1 cellular context compared by ENCODE assay signal in the genomic region with DNA sequence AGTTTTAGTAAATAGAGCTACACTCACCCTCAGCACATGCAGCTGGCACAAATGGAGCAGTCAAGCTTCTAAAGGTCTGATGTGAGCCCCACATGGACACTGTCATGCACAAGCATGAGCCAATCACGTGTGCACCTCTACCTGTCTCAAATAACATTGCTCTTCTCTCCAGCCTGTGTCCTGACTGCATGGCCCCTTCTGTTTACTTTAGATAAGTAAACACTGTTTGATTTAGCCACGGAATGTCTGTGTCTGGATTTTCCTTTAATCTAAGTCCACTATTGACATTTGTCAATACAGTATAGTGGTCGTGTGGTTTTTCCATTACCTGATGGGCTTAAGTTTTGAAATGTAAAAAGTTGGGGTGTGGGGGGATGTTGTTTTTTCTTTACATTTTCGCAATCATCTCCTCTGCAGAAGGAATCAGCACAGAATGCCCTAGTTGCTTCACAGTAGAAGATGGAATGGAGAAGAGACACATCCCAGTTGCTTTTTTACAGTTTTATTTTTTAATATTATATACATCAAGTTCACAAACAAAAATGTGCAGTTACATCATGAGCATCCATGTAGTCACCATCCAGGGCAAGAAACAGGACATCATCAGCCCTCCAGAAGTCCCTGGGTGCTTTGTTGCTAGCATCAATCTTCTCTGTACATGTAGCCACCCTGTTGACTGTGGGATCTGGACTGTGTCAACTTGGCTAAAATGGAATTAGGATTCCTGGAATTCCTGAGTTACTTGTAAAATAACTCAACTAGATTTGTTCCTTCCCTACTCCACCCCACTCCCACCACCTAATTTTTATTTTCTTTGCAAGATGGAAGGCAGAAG.
TF ChIP-seq lines count a peak whose summit lies in the region.

No MANE protein-coding gene starts in this region.

TF ChIP-seq in HepG2, 621 proteins besides CTCF, POLR2A, EP300 and RAD21 (continued from another document and continues in another):
- no peak for TF ChIP-seq ZNF546 (CRISPR knock-in tag; conservative IDR thresholded peaks at IDR 0.05)
- TF ChIP-seq FOXP1 (IDR thresholded peaks at IDR 0.05), result peak; percentile 95
- peak; percentile 99 for TF ChIP-seq FOXP1 (CRISPR knock-in tag; IDR thresholded peaks at IDR 0.05)
- no peak for TF ChIP-seq PHB2 (IDR thresholded peaks at IDR 0.05; ENCODE audit: partially characterized antibody)
- 0 out of 2 replicates have a peak, but pooled peaks have one; percentile 17 for TF ChIP-seq BRCA1 (CRISPR knock-in tag; IDR thresholded peaks at IDR 0.05)
- TF ChIP-seq, protein P1, sequence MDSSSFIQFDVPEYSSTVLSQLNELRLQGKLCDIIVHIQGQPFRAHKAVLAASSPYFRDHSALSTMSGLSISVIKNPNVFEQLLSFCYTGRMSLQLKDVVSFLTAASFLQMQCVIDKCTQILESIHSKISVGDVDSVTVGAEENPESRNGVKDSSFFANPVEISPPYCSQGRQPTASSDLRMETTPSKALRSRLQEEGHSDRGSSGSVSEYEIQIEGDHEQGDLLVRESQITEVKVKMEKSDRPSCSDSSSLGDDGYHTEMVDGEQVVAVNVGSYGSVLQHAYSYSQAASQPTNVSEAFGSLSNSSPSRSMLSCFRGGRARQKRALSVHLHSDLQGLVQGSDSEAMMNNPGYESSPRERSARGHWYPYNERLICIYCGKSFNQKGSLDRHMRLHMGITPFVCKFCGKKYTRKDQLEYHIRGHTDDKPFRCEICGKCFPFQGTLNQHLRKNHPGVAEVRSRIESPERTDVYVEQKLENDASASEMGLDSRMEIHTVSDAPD (CRISPR knock-in tag; IDR thresholded peaks at IDR 0.05), result peak; percentile 84; the same call in 1 of the 2 replicates
- no peak for TF ChIP-seq DNMT1 (CRISPR knock-in tag; IDR thresholded peaks at IDR 0.05)
- TF ChIP-seq, protein P2, sequence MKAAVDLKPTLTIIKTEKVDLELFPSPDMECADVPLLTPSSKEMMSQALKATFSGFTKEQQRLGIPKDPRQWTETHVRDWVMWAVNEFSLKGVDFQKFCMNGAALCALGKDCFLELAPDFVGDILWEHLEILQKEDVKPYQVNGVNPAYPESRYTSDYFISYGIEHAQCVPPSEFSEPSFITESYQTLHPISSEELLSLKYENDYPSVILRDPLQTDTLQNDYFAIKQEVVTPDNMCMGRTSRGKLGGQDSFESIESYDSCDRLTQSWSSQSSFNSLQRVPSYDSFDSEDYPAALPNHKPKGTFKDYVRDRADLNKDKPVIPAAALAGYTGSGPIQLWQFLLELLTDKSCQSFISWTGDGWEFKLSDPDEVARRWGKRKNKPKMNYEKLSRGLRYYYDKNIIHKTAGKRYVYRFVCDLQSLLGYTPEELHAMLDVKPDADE (CRISPR knock-in tag; IDR thresholded peaks at IDR 0.05), result no peak
- TF ChIP-seq, protein P3, sequence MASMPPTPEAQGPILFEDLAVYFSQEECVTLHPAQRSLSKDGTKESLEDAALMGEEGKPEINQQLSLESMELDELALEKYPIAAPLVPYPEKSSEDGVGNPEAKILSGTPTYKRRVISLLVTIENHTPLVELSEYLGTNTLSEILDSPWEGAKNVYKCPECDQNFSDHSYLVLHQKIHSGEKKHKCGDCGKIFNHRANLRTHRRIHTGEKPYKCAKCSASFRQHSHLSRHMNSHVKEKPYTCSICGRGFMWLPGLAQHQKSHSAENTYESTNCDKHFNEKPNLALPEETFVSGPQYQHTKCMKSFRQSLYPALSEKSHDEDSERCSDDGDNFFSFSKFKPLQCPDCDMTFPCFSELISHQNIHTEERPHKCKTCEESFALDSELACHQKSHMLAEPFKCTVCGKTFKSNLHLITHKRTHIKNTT (CRISPR knock-in tag; IDR thresholded peaks at IDR 0.05), result no peak
- peak; percentile 64; the same call in 1 of the 2 replicates for TF ChIP-seq ZSCAN9 (CRISPR knock-in tag; IDR thresholded peaks at IDR 0.05; ENCODE audit: borderline replicate concordance)
- peak; percentile 90 for TF ChIP-seq KDM6A (CRISPR knock-in tag; IDR thresholded peaks at IDR 0.05; ENCODE audit: low read depth)
- TF ChIP-seq RARA (CRISPR knock-in tag; IDR thresholded peaks at IDR 0.05), result peak; percentile 96
- TF ChIP-seq ZNF790 (CRISPR knock-in tag; IDR thresholded peaks at IDR 0.05; ENCODE audit: borderline replicate concordance), result no peak
- peak; percentile 96 for TF ChIP-seq TARDBP (CRISPR knock-in tag; IDR thresholded peaks at IDR 0.05)
- peak; percentile 97; the same call in 1 of the 2 replicates for TF ChIP-seq FOXK1 (CRISPR knock-in tag; IDR thresholded peaks at IDR 0.05; ENCODE audit: borderline replicate concordance, low read depth)
- TF ChIP-seq SMARCE1 (IDR thresholded peaks at IDR 0.05; ENCODE audit: borderline replicate concordance), result 0 out of 2 replicates have a peak, but pooled peaks have one; percentile 49
- peak; percentile 70 for TF ChIP-seq THAP11 (CRISPR knock-in tag; IDR thresholded peaks at IDR 0.05)
- TF ChIP-seq, protein P4, sequence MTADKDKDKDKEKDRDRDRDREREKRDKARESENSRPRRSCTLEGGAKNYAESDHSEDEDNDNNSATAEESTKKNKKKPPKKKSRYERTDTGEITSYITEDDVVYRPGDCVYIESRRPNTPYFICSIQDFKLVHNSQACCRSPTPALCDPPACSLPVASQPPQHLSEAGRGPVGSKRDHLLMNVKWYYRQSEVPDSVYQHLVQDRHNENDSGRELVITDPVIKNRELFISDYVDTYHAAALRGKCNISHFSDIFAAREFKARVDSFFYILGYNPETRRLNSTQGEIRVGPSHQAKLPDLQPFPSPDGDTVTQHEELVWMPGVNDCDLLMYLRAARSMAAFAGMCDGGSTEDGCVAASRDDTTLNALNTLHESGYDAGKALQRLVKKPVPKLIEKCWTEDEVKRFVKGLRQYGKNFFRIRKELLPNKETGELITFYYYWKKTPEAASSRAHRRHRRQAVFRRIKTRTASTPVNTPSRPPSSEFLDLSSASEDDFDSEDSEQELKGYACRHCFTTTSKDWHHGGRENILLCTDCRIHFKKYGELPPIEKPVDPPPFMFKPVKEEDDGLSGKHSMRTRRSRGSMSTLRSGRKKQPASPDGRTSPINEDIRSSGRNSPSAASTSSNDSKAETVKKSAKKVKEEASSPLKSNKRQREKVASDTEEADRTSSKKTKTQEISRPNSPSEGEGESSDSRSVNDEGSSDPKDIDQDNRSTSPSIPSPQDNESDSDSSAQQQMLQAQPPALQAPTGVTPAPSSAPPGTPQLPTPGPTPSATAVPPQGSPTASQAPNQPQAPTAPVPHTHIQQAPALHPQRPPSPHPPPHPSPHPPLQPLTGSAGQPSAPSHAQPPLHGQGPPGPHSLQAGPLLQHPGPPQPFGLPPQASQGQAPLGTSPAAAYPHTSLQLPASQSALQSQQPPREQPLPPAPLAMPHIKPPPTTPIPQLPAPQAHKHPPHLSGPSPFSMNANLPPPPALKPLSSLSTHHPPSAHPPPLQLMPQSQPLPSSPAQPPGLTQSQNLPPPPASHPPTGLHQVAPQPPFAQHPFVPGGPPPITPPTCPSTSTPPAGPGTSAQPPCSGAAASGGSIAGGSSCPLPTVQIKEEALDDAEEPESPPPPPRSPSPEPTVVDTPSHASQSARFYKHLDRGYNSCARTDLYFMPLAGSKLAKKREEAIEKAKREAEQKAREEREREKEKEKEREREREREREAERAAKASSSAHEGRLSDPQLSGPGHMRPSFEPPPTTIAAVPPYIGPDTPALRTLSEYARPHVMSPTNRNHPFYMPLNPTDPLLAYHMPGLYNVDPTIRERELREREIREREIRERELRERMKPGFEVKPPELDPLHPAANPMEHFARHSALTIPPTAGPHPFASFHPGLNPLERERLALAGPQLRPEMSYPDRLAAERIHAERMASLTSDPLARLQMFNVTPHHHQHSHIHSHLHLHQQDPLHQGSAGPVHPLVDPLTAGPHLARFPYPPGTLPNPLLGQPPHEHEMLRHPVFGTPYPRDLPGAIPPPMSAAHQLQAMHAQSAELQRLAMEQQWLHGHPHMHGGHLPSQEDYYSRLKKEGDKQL (CRISPR knock-in tag; IDR thresholded peaks at IDR 0.05; ENCODE audit: low read depth), result peak; percentile 99
- TF ChIP-seq DPF2 (CRISPR knock-in tag; IDR thresholded peaks at IDR 0.05; ENCODE audit: borderline replicate concordance, low read depth), result peak; percentile 91
- TF ChIP-seq ZNF703 (CRISPR knock-in tag; IDR thresholded peaks at IDR 0.05; ENCODE audit: borderline replicate concordance), result no peak; the same call in 1 of the 2 replicates
- TF ChIP-seq ZFAT (CRISPR knock-in tag; conservative IDR thresholded peaks at IDR 0.05), result no peak
- peak; percentile 66 for TF ChIP-seq JUND (CRISPR knock-in tag; IDR thresholded peaks at IDR 0.05)
- TF ChIP-seq ZSCAN29 (CRISPR knock-in tag; conservative IDR thresholded peaks at IDR 0.05), result peak; percentile 92
- peak; percentile 25; the same call in 1 of the 2 replicates for TF ChIP-seq ZNF747 (CRISPR knock-in tag; IDR thresholded peaks at IDR 0.05; ENCODE audit: borderline replicate concordance)
- TF ChIP-seq, protein P5, sequence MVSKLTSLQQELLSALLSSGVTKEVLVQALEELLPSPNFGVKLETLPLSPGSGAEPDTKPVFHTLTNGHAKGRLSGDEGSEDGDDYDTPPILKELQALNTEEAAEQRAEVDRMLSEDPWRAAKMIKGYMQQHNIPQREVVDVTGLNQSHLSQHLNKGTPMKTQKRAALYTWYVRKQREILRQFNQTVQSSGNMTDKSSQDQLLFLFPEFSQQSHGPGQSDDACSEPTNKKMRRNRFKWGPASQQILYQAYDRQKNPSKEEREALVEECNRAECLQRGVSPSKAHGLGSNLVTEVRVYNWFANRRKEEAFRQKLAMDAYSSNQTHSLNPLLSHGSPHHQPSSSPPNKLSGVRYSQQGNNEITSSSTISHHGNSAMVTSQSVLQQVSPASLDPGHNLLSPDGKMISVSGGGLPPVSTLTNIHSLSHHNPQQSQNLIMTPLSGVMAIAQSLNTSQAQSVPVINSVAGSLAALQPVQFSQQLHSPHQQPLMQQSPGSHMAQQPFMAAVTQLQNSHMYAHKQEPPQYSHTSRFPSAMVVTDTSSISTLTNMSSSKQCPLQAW (CRISPR knock-in tag; IDR thresholded peaks at IDR 0.05), result peak; percentile 81
- TF ChIP-seq TEAD2 (CRISPR knock-in tag; IDR thresholded peaks at IDR 0.05), result no peak
- TF ChIP-seq TOPORS (CRISPR knock-in tag; IDR thresholded peaks at IDR 0.05), result 0 out of 2 replicates have a peak, but pooled peaks have one; percentile 57
- peak; percentile 99 for TF ChIP-seq TEAD3 (CRISPR knock-in tag; optimal IDR thresholded peaks at IDR 0.05; ENCODE audit: borderline replicate concordance)
- peak; percentile 91 for TF ChIP-seq NFKBIZ (CRISPR knock-in tag; IDR thresholded peaks at IDR 0.05)
- TF ChIP-seq SYNCRIP (IDR thresholded peaks at IDR 0.05; ENCODE audit: insufficient read depth, low read depth, low read length), result no peak
- no peak for TF ChIP-seq DNMT3B (CRISPR knock-in tag; conservative IDR thresholded peaks at IDR 0.05)
- peak; percentile 51 to 88; a peak in 3 of 4 replicates for TF ChIP-seq NR2F1 (CRISPR knock-in tag; IDR thresholded peaks at IDR 0.05)
- peak; percentile 91 for TF ChIP-seq CREM (IDR thresholded peaks at IDR 0.05)
- no peak for TF ChIP-seq CREM (CRISPR knock-in tag; IDR thresholded peaks at IDR 0.05)
- TF ChIP-seq, protein P6, sequence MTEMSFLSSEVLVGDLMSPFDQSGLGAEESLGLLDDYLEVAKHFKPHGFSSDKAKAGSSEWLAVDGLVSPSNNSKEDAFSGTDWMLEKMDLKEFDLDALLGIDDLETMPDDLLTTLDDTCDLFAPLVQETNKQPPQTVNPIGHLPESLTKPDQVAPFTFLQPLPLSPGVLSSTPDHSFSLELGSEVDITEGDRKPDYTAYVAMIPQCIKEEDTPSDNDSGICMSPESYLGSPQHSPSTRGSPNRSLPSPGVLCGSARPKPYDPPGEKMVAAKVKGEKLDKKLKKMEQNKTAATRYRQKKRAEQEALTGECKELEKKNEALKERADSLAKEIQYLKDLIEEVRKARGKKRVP (CRISPR knock-in tag; IDR thresholded peaks at IDR 0.05), result peak in 1 of 2 experiments; percentile 85; a peak in 2 of 4 replicates
- TF ChIP-seq, protein P7, sequence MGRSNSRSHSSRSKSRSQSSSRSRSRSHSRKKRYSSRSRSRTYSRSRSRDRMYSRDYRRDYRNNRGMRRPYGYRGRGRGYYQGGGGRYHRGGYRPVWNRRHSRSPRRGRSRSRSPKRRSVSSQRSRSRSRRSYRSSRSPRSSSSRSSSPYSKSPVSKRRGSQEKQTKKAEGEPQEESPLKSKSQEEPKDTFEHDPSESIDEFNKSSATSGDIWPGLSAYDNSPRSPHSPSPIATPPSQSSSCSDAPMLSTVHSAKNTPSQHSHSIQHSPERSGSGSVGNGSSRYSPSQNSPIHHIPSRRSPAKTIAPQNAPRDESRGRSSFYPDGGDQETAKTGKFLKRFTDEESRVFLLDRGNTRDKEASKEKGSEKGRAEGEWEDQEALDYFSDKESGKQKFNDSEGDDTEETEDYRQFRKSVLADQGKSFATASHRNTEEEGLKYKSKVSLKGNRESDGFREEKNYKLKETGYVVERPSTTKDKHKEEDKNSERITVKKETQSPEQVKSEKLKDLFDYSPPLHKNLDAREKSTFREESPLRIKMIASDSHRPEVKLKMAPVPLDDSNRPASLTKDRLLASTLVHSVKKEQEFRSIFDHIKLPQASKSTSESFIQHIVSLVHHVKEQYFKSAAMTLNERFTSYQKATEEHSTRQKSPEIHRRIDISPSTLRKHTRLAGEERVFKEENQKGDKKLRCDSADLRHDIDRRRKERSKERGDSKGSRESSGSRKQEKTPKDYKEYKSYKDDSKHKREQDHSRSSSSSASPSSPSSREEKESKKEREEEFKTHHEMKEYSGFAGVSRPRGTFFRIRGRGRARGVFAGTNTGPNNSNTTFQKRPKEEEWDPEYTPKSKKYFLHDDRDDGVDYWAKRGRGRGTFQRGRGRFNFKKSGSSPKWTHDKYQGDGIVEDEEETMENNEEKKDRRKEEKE (IDR thresholded peaks at IDR 0.05), result no peak
- peak; percentile 96 for TF ChIP-seq ARNTL (CRISPR knock-in tag; IDR thresholded peaks at IDR 0.05)
- peak; percentile 95 for TF ChIP-seq SOX5 (CRISPR knock-in tag; IDR thresholded peaks at IDR 0.05; ENCODE audit: borderline replicate concordance)
- TF ChIP-seq REL (CRISPR knock-in tag; conservative IDR thresholded peaks at IDR 0.05), result peak; percentile 48; the same call in 1 of the 2 replicates
- 0 out of 2 replicates have a peak, but pooled peaks have one; percentile 69 for TF ChIP-seq SATB2 (CRISPR knock-in tag; IDR thresholded peaks at IDR 0.05)
- TF ChIP-seq ZNF782 (CRISPR knock-in tag; IDR thresholded peaks at IDR 0.05; ENCODE audit: borderline replicate concordance), result no peak
- TF ChIP-seq PTBP1 (IDR thresholded peaks at IDR 0.05; ENCODE audit: low read depth, low read length, poor library complexity, severe bottlenecking), result no peak
- TF ChIP-seq ZC3H13 (CRISPR knock-in tag; IDR thresholded peaks at IDR 0.05), result no peak
- TF ChIP-seq, protein P8, sequence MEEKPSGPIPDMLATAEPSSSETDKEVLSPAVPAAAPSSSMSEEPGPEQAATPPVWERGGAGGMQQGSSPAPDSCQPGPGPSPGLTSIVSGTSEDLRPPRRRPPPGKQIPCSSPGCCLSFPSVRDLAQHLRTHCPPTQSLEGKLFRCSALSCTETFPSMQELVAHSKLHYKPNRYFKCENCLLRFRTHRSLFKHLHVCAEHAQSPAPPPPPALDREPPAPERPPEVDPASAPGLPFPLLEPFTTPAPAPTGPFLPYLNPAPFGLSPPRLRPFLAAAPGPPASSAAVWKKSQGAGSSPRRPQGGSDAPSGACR (CRISPR knock-in tag; IDR thresholded peaks at IDR 0.05), result peak; percentile 87
- TF ChIP-seq ZNF24 (IDR thresholded peaks at IDR 0.05), result no peak
- TF ChIP-seq, protein P9, sequence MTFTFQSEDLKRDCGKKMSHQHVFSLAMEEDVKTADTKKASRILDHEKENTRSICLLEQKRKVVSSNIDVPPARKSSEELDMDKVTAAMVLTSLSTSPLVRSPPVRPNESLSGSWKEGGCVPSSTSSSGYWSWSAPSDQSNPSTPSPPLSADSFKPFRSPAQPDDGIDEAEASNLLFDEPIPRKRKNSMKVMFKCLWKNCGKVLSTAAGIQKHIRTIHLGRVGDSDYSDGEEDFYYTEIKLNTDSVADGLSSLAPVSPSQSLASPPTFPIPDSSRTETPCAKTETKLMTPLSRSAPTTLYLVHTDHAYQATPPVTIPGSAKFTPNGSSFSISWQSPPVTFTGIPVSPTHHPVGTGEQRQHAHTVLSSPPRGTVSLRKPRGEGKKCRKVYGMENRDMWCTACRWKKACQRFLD (CRISPR knock-in tag; IDR thresholded peaks at IDR 0.05; ENCODE audit: borderline replicate concordance), result no peak
- TF ChIP-seq ZNF607 (CRISPR knock-in tag; IDR thresholded peaks at IDR 0.05; ENCODE audit: borderline replicate concordance), result peak; percentile 69
